2 cellular contexts compared by ENCODE assay signal in the genomic region with DNA sequence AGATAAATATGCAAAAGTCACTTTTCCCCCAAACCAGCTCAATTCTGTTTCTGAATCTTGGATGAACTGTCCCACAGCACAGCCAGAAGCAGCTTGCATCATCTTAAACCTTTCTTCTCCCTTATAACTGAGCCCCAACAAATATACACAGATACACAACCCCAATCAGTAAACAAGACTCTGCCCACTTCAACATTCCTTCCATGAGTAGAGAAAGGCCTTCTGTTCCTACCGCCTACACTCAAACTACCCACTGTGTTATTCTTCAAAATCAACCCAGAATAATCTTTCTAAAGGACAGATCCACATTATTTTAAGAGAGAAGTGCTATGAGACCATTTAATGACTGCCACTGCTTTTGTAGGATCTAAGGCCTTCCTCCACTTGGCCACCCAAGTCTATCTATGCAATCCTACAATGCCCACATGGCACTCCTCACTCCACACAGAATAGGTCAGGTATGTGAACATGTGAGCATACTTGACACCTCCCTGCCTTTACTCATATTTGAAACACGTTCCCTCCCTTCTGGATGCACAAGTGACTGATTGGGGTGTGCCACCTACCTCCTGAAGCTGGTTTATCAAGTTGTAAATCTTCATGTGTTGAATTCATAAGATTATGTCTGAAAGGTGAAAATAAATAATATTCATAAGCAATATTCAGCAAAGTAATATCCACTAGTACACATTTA. TPM values are rescaled to one million over a fixed set of nuclear protein-coding genes. Genes with fewer than 3 reads are reported as not detected.
"Had no signal": no experiment of that assay in that cellular context is flagged by ENCODE, and none has a peak within 500 bp of the region (broad histone marks: within the 10 kb centered on the region; RNA-seq: fewer than 3 reads in every experiment).

No MANE protein-coding gene starts in this region.

RNA-seq across cellular contexts. Expression of gene SRRM3, which starts 44.6 kb away (rescaled TPM):
- total RNA-seq: naive thymus-derived CD8-positive, alpha-beta T cell; skeletal muscle tissue had no signal
- polyA plus RNA-seq: naive thymus-derived CD8-positive, alpha-beta T cell had no signal
